ENCODE assay signal across 9 cellular contexts in the genomic region with DNA sequence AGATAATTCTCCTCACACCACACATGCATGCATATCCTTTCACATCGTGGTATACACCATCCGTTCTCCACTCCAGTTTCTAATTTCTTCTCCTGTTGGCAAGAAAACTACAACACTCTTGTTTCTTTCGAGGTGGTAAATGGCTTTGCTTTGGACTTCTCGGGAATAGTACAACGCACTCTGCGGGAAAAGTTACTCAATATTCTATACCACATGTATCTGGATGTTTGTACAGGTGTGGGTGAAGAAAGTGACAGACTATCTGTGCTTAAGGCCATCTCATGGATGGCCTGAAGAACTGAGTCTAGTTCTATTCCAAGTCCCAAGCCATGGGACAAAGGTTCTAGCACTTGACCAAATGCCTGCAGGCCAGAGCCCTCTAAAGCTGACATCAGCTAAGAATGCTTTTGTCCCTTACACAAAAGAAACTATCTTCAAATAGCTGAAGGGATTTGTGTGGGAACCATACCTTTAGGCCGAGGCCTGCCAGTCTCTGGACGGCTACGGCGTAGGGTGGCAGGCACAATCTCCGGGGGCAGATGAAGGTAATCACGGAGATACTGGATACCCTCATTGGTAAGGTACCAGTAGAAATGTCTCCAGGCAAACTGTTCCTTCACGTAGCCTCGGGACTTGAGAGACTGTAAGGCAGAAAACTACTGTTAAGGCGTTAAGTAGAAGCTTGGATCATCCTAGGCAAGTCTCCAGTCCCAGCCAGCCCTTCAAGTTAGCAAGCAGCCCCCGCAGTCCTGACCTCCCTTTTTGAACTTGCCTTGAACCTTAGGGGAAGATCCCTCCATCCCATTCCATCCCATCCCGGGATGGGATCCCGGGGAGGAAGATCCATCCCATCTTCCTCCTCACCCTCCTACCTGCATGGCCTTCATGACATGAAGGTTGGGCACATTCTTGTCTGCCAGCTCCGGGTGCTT. TPM values are rescaled to one million over a fixed set of nuclear protein-coding genes. Genes with fewer than 3 reads are reported as not detected.
DNase-seq lines count a peak whose midpoint lies in the region; ATAC-seq, FAIRE-seq and TF ChIP-seq lines count a peak whose summit lies in the region.
"Had no signal": no experiment of that assay in that cellular context is flagged by ENCODE, and none has a peak within 500 bp of the region (broad histone marks: within the 10 kb centered on the region; RNA-seq: fewer than 3 reads in every experiment).

No MANE protein-coding gene starts in this region.

- FAIRE-seq in astrocyte (lab: Jason Lieb, UNC), result no peak
- FAIRE-seq: G401.6 had no signal

- no peak for DNase-seq in activated naive CD4-positive, alpha-beta T cell treated with anti-CD3 and anti-CD28 coated beads, Interleukin-2, amount 10 ng/mL, durations not matched to agents 7 days and 5 days
- no peak for DNase-seq in activated naive CD4-positive, alpha-beta T cell (lab: John Stamatoyannopoulos, UW)
- DNase-seq in astrocyte (ENCODE audit: low read depth) (no peak), right lobe of liver (no peak), tibial artery (no peak), erythroblast (lab: John Stamatoyannopoulos, UW) (no peak)
- no peak for DNase-seq in activated CD4-positive, alpha-beta T cell treated with anti-CD3 and anti-CD28 coated beads, Interleukin-2, amount 50 U/mL, for 1 hour

- intact Hi-C loops in right lobe of liver (cut with DNase I), result no loop called here
- intact Hi-C loops in tibial artery (cut with DNase I; ENCODE audit: low total_unique reads), result no loop called here

- peak overlapping the region; percentile 98 for H3K9ac ChIP-seq in astrocyte (ENCODE audit: low read length)

- H3K4me3 ChIP-seq in astrocyte (ENCODE audit: insufficient read depth, low read depth, low read length) (peak overlapping the region; percentile 86), right lobe of liver (peak overlapping the region; percentile 72 to 88 (median 79)), tibial artery (peak overlapping the region; percentile 82 to 85)

- no peaks in the 10 kb centered on the region for H3K9me3 Mint-ChIP-seq in activated naive CD4-positive, alpha-beta T cell treated with anti-CD3 and anti-CD28 coated beads, Interleukin-2, amount 10 ng/mL, durations not matched to agents 7 days and 5 days
- no peaks in the 10 kb centered on the region for H3K9me3 Mint-ChIP-seq in astrocyte (ENCODE audit: unreplicated experiment)

- peaks cover 59% of the 10 kb centered on the region for H3K79me2 ChIP-seq in astrocyte (ENCODE audit: insufficient read depth, low read length)

- H4K20me1 ChIP-seq in astrocyte (ENCODE audit: insufficient read depth, low read length), result peaks cover 59% of the 10 kb centered on the region

- no peaks in the 10 kb centered on the region for H3K27me3 ChIP-seq in astrocyte (ENCODE audit: insufficient read depth, low read length)
- H3K27me3 ChIP-seq in right lobe of liver, result no peaks in the 10 kb centered on the region
- H3K27me3 ChIP-seq in tibial artery, result no peaks in the 10 kb centered on the region

- CTCF ChIA-PET in activated naive CD4-positive, alpha-beta T cell treated with anti-CD3 and anti-CD28 coated beads, Interleukin-2, amount 10 ng/mL, durations not matched to agents 7 days and 5 days (lab: Charles Lee), result interaction anchor here (0.8 to 1.5 kb wide), 7 partner anchors 8 to 261 kb away, joined by 3 to 6 read pairs (median 3); partner anchors contain the start of gene SMIM29

- H3K36me3 Mint-ChIP-seq in activated naive CD4-positive, alpha-beta T cell treated with anti-CD3 and anti-CD28 coated beads, Interleukin-2, amount 10 ng/mL, durations not matched to agents 7 days and 5 days, result peaks cover 40% of the 10 kb centered on the region
- peaks cover 14% of the 10 kb centered on the region for H3K36me3 Mint-ChIP-seq in astrocyte (ENCODE audit: low read depth, unreplicated experiment)

- peaks cover 7% of the 10 kb centered on the region for H3K27me3 Mint-ChIP-seq in activated naive CD4-positive, alpha-beta T cell treated with anti-CD3 and anti-CD28 coated beads, Interleukin-2, amount 10 ng/mL, durations not matched to agents 7 days and 5 days
- no peaks in the 10 kb centered on the region for H3K27me3 Mint-ChIP-seq in astrocyte (ENCODE audit: low read depth, unreplicated experiment)

- H3K4me3 Mint-ChIP-seq in activated naive CD4-positive, alpha-beta T cell treated with anti-CD3 and anti-CD28 coated beads, Interleukin-2, amount 10 ng/mL, durations not matched to agents 7 days and 5 days, result peak overlapping the region; percentile 97
- peak overlapping the region; percentile 98 for H3K4me3 Mint-ChIP-seq in astrocyte (ENCODE audit: unreplicated experiment)

- H2AFZ ChIP-seq in astrocyte (ENCODE audit: low read depth, low read length), result no peak overlapping the region

- TF ChIP-seq CTCF in astrocyte (IDR thresholded peaks at IDR 0.05; ENCODE audit: insufficient read depth, low read depth, low read length) (no peak), right lobe of liver (IDR thresholded peaks at IDR 0.05) (no peak), tibial artery (IDR thresholded peaks at IDR 0.05) (no peak)

- peaks cover 43% of the 10 kb centered on the region for H3K4me1 Mint-ChIP-seq in activated naive CD4-positive, alpha-beta T cell treated with anti-CD3 and anti-CD28 coated beads, Interleukin-2, amount 10 ng/mL, durations not matched to agents 7 days and 5 days
- H3K4me1 Mint-ChIP-seq in astrocyte (ENCODE audit: low read depth, unreplicated experiment), result peaks cover 18% of the 10 kb centered on the region

- peaks cover 19% of the 10 kb centered on the region for H3K4me1 ChIP-seq in astrocyte (ENCODE audit: insufficient read depth, low read length)
- peaks cover 0 to 14% (median 4%) of the 10 kb centered on the region in 4 donors for H3K4me1 ChIP-seq in right lobe of liver
- peaks cover 0 to 18% (median 14%) of the 10 kb centered on the region in 4 donors for H3K4me1 ChIP-seq in tibial artery

- H3K27ac ChIP-seq in astrocyte (ENCODE audit: low read depth, low read length), result peak overlapping the region; percentile 84
- H3K27ac ChIP-seq in right lobe of liver, result no peak overlapping the region
- peak overlapping the region; percentile 88 to 94 for H3K27ac ChIP-seq in tibial artery

- TF ChIP-seq POLR2A in right lobe of liver (IDR thresholded peaks at IDR 0.05), result no peak
- no peak for TF ChIP-seq POLR2A in erythroblast (IDR thresholded peaks at IDR 0.05; ENCODE audit: low read length)

- ATAC-seq in right lobe of liver, result no peak
- no peak for ATAC-seq in GM21528 (IDR thresholded peaks at IDR 0.05; ENCODE audit: low FRiP score, unreplicated experiment)

- H3K4me2 ChIP-seq in astrocyte (ENCODE audit: low read length), result peak overlapping the region; percentile 84

- H3K27ac Mint-ChIP-seq in activated naive CD4-positive, alpha-beta T cell treated with anti-CD3 and anti-CD28 coated beads, Interleukin-2, amount 10 ng/mL, durations not matched to agents 7 days and 5 days, result peak overlapping the region; percentile 97
- H3K27ac Mint-ChIP-seq in astrocyte (ENCODE audit: unreplicated experiment), result peak overlapping the region; percentile 99

- H3K36me3 ChIP-seq in astrocyte (ENCODE audit: insufficient read depth, low read length) (peaks cover 37% of the 10 kb centered on the region), right lobe of liver (peaks cover 7 to 52% (median 42%) of the 10 kb centered on the region in 4 donors), tibial artery (peaks cover 47 to 54% (median 53%) of the 10 kb centered on the region in 3 donors)

- 75% methylated on average over 9 of the region's 19 CpGs for WGBS in right lobe of liver (ENCODE audit: insufficient coverage, low coverage, low lambda C conversion rate, missing lambda C conversion rate)

- H3K9me3 ChIP-seq in astrocyte (ENCODE audit: insufficient read depth, low read depth, low read length), result no peaks in the 10 kb centered on the region
- no peaks in the 10 kb centered on the region for H3K9me3 ChIP-seq in right lobe of liver
- no peaks in the 10 kb centered on the region for H3K9me3 ChIP-seq in tibial artery

RNA-seq across cellular contexts. Expression of gene RPS10, which starts 1.4 kb away (rescaled TPM):
- total RNA-seq in astrocyte (1,221 and 1,326 TPM in 2 replicates), right lobe of liver (100 to 1,000 TPM; 355 to 727 (median 398) TPM)

RNA-seq across cellular contexts. Expression of gene NUDT3, which starts 32.0 kb away (rescaled TPM):
- total RNA-seq in astrocyte (16.3 and 16.7 TPM in 2 replicates), right lobe of liver (10 to 100 TPM; 14.5 to 22.7 (median 16.7) TPM)

RNA-seq across cellular contexts. Expression of gene PACSIN1, which starts 41.4 kb away (rescaled TPM):
- total RNA-seq in astrocyte (0.32 and 0.46 TPM in 2 replicates), right lobe of liver (under 1 TPM in 5 of 6 experiments, not detected in 1; 0.05 to 0.37 (median 0.22) TPM)

Comparison
In these comparisons a context has a peak if more than half of its experiments do, and no peak if none do; other contexts are left out.
1. H3K27ac ChIP-seq: peak in astrocyte (single experiment) and tibial artery (2 of 2); none in right lobe of liver (0 of 3).
2. Peak in every context shown above with its lines, with median percentiles within 50 percentile points of each other: H3K4me3 ChIP-seq.